8 cellular contexts compared by ENCODE assay signal in the genomic region with DNA sequence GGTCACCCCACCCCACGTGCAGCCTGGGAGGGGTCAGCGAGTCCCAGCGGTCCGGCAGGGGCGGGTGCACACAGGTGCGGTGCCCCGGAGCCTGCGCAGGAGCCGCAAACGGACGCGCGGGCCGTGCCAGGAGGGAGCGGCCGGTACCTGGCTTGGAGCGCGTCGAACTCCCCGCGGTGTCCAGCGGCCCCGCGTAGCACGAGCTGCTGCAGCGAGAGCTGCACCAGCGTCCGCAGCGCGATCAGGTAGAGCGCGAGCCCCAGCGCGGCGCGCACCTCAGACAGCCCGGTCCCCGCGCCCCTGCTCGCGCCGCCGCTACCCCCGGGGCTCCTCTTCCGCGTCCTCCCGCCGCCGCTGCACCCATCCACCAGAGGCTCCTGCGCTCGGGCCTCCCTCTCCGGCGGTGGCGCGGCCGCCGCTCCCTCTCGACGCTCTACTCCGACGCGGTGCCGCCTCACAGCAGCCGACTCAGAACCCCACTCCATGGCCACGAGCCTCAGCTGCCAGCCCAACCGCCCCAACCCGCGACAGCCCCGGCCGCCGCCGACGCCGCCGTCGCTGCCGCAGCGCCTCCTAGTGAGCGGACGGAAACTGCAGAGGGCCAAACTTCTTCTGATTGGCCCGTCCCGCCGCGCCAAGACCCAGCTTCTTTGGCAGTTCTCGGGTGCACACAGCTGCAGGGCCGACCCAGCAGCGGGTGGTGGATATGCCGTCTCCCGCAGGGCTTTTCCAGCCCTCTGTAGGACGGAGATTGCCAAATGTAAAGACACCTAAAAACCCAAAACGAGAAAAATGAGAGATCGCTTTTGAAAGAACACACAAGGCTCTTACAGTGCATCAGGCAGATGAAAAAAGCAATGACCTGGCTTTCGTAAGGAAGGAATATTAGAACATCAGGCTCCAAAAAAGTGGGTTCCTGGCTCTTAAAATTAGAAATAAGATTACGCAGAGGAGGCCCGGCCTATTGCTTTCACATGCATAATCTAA. TPM values are rescaled to one million over a fixed set of nuclear protein-coding genes. Genes with fewer than 3 reads are reported as not detected.
DNase-seq lines count a peak whose midpoint lies in the region; ATAC-seq and TF ChIP-seq lines count a peak whose summit lies in the region.

A gene with protein sequence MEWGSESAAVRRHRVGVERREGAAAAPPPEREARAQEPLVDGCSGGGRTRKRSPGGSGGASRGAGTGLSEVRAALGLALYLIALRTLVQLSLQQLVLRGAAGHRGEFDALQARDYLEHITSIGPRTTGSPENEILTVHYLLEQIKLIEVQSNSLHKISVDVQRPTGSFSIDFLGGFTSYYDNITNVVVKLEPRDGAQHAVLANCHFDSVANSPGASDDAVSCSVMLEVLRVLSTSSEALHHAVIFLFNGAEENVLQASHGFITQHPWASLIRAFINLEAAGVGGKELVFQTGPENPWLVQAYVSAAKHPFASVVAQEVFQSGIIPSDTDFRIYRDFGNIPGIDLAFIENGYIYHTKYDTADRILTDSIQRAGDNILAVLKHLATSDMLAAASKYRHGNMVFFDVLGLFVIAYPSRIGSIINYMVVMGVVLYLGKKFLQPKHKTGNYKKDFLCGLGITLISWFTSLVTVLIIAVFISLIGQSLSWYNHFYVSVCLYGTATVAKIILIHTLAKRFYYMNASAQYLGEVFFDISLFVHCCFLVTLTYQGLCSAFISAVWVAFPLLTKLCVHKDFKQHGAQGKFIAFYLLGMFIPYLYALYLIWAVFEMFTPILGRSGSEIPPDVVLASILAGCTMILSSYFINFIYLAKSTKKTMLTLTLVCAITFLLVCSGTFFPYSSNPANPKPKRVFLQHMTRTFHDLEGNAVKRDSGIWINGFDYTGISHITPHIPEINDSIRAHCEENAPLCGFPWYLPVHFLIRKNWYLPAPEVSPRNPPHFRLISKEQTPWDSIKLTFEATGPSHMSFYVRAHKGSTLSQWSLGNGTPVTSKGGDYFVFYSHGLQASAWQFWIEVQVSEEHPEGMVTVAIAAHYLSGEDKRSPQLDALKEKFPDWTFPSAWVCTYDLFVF (minus strand): TSS at position 575 of the 987 bp plus-strand sequence. CDS start 90 bp downstream, at position 485.

- H4K8ac ChIP-seq in trophoblast cell (ENCODE audit: low read depth, low read length): peak within 1 kb of the TSS; percentile 92

- H3K4me3 Mint-ChIP-seq in activated naive CD8-positive, alpha-beta T cell treated with anti-CD3 and anti-CD28 coated beads for 36 hours: peak within 1 kb of the TSS; percentile 83

- H4K12ac ChIP-seq in trophoblast cell (ENCODE audit: low read depth, low read length): peak within 1 kb of the TSS; percentile 92

- H3K27me3 ChIP-seq in trophoblast cell (ENCODE audit: insufficient read depth, low read length) (no peaks in the 10 kb centered on the region), tibial nerve (no peaks in the 10 kb centered on the region)

- H3K9me3 ChIP-seq in trophoblast cell (ENCODE audit: insufficient read depth, low read depth, low read length): peaks cover 3% of the 10 kb centered on the region
- H3K9me3 ChIP-seq in tibial nerve: no peaks in the 10 kb centered on the region

- H3K27ac ChIP-seq in trophoblast cell (ENCODE audit: low read depth, low read length) (peak within 1 kb of the TSS; percentile 47), tibial nerve (peak within 1 kb of the TSS; percentile 9 to 86 (median 76))

- peak within 1 kb of the TSS; percentile 84 for H2BK5ac ChIP-seq in trophoblast cell (ENCODE audit: low read depth, low read length, poor library complexity)

- H3K9ac ChIP-seq in trophoblast cell (ENCODE audit: low read length): peak within 1 kb of the TSS; percentile 64

- peak within 1 kb of the TSS; percentile 93 for H4K91ac ChIP-seq in trophoblast cell (ENCODE audit: low read depth, low read length)

- H3K4ac ChIP-seq in trophoblast cell (ENCODE audit: low read depth, low read length): peak within 1 kb of the TSS; percentile 89

- no peaks in the 10 kb centered on the region for H3K9me3 Mint-ChIP-seq in activated naive CD8-positive, alpha-beta T cell treated with anti-CD3 and anti-CD28 coated beads for 36 hours

- ATAC-seq in HG02642 (IDR thresholded peaks at IDR 0.05; ENCODE audit: poor library complexity, unreplicated experiment): peak; percentile 89
- ATAC-seq in Right ventricle myocardium superior (ENCODE audit: poor library complexity): peak; percentile 96

- H3K4me1 ChIP-seq in trophoblast cell (ENCODE audit: control insufficient read depth in 1 of 2, insufficient read depth in 2 of 2, low read length in 2 of 2) (no peaks in the 10 kb centered on the region), tibial nerve (peaks cover 0 to 25% (median 21%) of the 10 kb centered on the region in 4 donors)

- peak in 1 of 2 donors; percentile 51 for TF ChIP-seq POLR2A in tibial nerve (IDR thresholded peaks at IDR 0.05)

- H3K4me3 ChIP-seq in trophoblast cell (ENCODE audit: low read depth, low read length) (peak within 1 kb of the TSS; percentile 95), tibial nerve (peak within 1 kb of the TSS; percentile 64 to 86 (median 70))

- peaks cover 4% of the 10 kb centered on the region for H3K79me1 ChIP-seq in trophoblast cell (ENCODE audit: low read length)

- H3K23ac ChIP-seq in trophoblast cell (ENCODE audit: low read length): no peak within 1 kb of the TSS

- H3K36me3 Mint-ChIP-seq in activated naive CD8-positive, alpha-beta T cell treated with anti-CD3 and anti-CD28 coated beads for 36 hours: peaks cover 5% of the 10 kb centered on the region

- H3K79me2 ChIP-seq in trophoblast cell (ENCODE audit: control insufficient read depth, insufficient read depth, low read length, poor library complexity): peaks cover 7% of the 10 kb centered on the region

- peak within 1 kb of the TSS; percentile 94 for H3K18ac ChIP-seq in trophoblast cell (ENCODE audit: low read length)

- H2AK5ac ChIP-seq in trophoblast cell (ENCODE audit: low read length): no peak within 1 kb of the TSS

- H3K4me2 ChIP-seq in trophoblast cell (ENCODE audit: low read length): peak within 1 kb of the TSS; percentile 94

- H3K27ac Mint-ChIP-seq in activated naive CD8-positive, alpha-beta T cell treated with anti-CD3 and anti-CD28 coated beads for 36 hours: peak within 1 kb of the TSS; percentile 78

- H3K14ac ChIP-seq in trophoblast cell (ENCODE audit: low read length): peak within 1 kb of the TSS; percentile 96

- peak within 1 kb of the TSS; percentile 67 for H2BK12ac ChIP-seq in trophoblast cell (ENCODE audit: low read length)

- intact Hi-C loops in Right ventricle myocardium superior (cut with DNase I): no loop called here

- peak within 1 kb of the TSS; percentile 70 for H2BK120ac ChIP-seq in trophoblast cell (ENCODE audit: insufficient read depth, low read length, poor library complexity)

- DNase-seq in NCI-H1092 treated with DMSO at 0.1 percent for 48 hours (lab: John Stamatoyannopoulos, UW): peak; percentile 94
- peak; percentile 79 for DNase-seq in SKM-1 treated with dmso at 0.1 percent for 144 hours (lab: John Stamatoyannopoulos, UW; ENCODE audit: unreplicated experiment)
- DNase-seq in activated naive CD8-positive, alpha-beta T cell treated with anti-CD3 and anti-CD28 coated beads for 36 hours: peak; percentile 90
- DNase-seq in Right ventricle myocardium superior: peak; percentile 95
- DNase-seq in trophoblast cell: peak; percentile 67 to 89
- DNase-seq in tibial nerve (ENCODE audit: low spot score in 2 of 2): peak; percentile 80 to 87

- peak in 1 of 2 donors; percentile 80 for TF ChIP-seq EP300 in tibial nerve (IDR thresholded peaks at IDR 0.05)

- peaks cover 0 to 2% of the 10 kb centered on the region in 2 experiments for H3K36me3 ChIP-seq in trophoblast cell (ENCODE audit: control insufficient read depth in 1 of 2, insufficient read depth in 2 of 2, low read length in 2 of 2)
- H3K36me3 ChIP-seq in tibial nerve: peaks cover 0 to 5% (median 0%) of the 10 kb centered on the region in 3 donors

- no CpG with 5 or more reads among the region's 95 CpGs for WGBS in trophoblast cell (ENCODE audit: extremely low coverage, insufficient coverage, insufficient read length)
- 1% methylated on average over 33 to 48 of the region's 95 CpGs for WGBS in tibial nerve, 2 donors

- TF ChIP-seq CTCF in GM12873 (IDR thresholded peaks at IDR 0.05; ENCODE audit: insufficient read depth, low read depth, low read length, missing control alignments) (peak; percentile 90), tibial nerve (IDR thresholded peaks at IDR 0.05) (peak; percentile 90 to 95 (median 92))

- H2AFZ ChIP-seq in trophoblast cell (ENCODE audit: insufficient read depth, low read length, poor library complexity): peak within 1 kb of the TSS; percentile 94

- no peaks in the 10 kb centered on the region for H3K27me3 Mint-ChIP-seq in activated naive CD8-positive, alpha-beta T cell treated with anti-CD3 and anti-CD28 coated beads for 36 hours

- H3K4me1 Mint-ChIP-seq in activated naive CD8-positive, alpha-beta T cell treated with anti-CD3 and anti-CD28 coated beads for 36 hours: peaks cover 41% of the 10 kb centered on the region

RNA-seq across cellular contexts. Expression of the gene that starts here (rescaled TPM):
- 1 to 10 TPM; 6.6 to 7.0 TPM for total RNA-seq in activated naive CD8-positive, alpha-beta T cell treated with anti-CD3 and anti-CD28 coated beads for 36 hours
- 19.3 TPM for total RNA-seq in Right ventricle myocardium superior
- polyA plus RNA-seq in trophoblast cell (2013): 22.1 TPM in 2 replicates
- 10 to 100 TPM; 11.1 to 17.5 (median 13.6) TPM for total RNA-seq in tibial nerve

Comparison
In these comparisons a context has a peak if more than half of its experiments do, and no peak if none do; other contexts are left out.
1. Peak in every context shown above with its lines: DNase-seq, ATAC-seq, H3K4me3 ChIP-seq and H3K27ac ChIP-seq.